ENCODE assay signal across 8 cellular contexts in the genomic region with DNA sequence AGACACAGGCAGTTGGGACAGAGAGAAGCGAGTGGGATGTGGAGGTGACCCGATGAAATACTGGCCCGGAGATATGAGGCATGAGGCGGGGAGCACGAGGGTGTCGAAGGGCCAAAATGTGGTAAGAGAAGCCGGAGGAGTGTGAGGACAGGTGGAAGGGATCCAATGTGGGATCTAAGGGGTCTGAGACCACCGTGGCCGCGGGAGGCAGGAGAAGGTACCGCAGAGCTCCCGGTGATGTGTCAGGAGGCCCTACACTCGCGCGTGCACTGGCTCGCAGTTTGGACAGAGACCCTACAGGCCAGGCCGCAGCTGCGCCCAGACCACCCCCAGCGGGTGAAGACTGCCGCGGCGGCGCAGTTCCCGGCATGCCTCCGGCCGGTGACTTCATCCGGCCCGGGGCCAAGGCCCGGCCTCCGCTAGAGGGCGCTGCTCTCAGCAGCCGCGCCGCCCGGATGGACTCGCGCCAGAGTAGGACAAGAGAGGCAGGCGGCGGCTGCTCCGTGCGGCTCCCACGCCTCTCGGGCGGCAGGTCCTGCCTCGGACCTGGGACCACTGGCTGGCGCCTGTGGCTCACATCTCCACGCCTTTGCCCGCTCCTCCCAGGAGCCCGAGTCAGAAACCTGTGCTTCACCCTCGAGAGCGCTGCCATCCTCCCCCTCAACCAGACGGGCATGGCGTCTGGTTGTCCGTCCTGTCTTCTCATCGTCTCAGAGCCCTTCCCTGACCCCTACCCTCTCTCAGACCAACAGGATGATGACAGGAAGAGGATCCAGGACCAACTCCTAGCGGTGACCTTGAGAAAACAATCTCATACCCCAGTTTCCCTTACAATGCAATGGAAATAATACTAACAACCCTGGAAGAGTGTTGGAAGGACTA. TPM values are rescaled to one million over a fixed set of nuclear protein-coding genes. Genes with fewer than 3 reads are reported as not detected.
DNase-seq lines count a peak whose midpoint lies in the region; ATAC-seq and TF ChIP-seq lines count a peak whose summit lies in the region.

No MANE protein-coding gene starts in this region.

- peak; percentile 97 for TF ChIP-seq CTCF in GM12872 (IDR thresholded peaks at IDR 0.05; ENCODE audit: insufficient read depth, low read depth, low read length)

- H3K27ac ChIP-seq in angular gyrus (ENCODE audit: low read depth, low read length): peak overlapping the region; percentile 95

- DNase-seq in NCI-H1092 (lab: John Stamatoyannopoulos, UW) (peak; percentile 70), T-helper 1 cell (peak; percentile 74 to 89 (median 82)), hepatic stellate cell (ENCODE audit: low spot score) (peak; percentile 93), renal cortical epithelial cell (ENCODE audit: low read depth) (peak; percentile 41), KG1 (lab: John Stamatoyannopoulos, UW) (no peak)

- peak; percentile 66 for ATAC-seq in HG02571 (IDR thresholded peaks at IDR 0.05; ENCODE audit: unreplicated experiment)

RNA-seq across cellular contexts. Expression of a gene that starts 35.4 kb away (rescaled TPM):
- total RNA-seq in renal cortical epithelial cell: 12.4 and 15.5 TPM in 2 replicates

RNA-seq across cellular contexts. Expression of a gene that starts 43.2 kb away (rescaled TPM):
- 78.2 and 86.7 TPM in 2 replicates for total RNA-seq in renal cortical epithelial cell

RNA-seq across cellular contexts. Expression of a gene that starts 47.1 kb away (rescaled TPM):
- not detected in 2 replicates for total RNA-seq in renal cortical epithelial cell

RNA-seq across cellular contexts. Expression of a gene that starts 55.4 kb away (rescaled TPM):
- total RNA-seq in renal cortical epithelial cell: 0.17 and 0.40 TPM in 2 replicates
